In the genomic region with DNA sequence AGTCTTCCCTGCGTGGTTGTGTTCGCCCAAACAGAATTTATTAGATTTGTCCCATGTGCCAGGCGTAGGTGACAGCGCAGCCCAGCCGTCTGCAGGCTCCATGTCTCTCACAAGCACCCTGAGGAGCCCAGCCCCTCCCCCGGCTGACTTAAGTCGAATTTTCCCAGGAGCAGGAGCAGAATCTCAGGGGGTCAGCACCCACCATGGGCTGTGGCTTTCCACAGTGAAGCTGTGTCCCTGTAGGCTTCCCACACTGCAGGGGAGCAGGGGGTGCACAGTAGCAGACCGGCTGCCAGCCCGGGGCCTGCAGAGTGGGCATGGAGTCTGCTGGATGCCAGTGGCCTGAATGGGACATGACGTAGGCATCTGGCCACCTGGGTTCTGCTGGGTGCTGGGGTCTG, we compare ENCODE assay signal across 25 cellular contexts. TPM values are rescaled to one million over a fixed set of nuclear protein-coding genes. Genes with fewer than 3 reads are reported as not detected.
"Had no signal": no experiment of that assay in that cellular context is flagged by ENCODE, and none has a peak within 500 bp of the region (broad histone marks: within the 10 kb centered on the region; RNA-seq: fewer than 3 reads in every experiment).

No MANE protein-coding gene starts in this region.

- H3K9me3 ChIP-seq: left ventricle myocardium inferior, suprapubic skin, thyroid gland, uterus had no signal

- H3K4me3 Mint-ChIP-seq: endodermal cell; nephron; stimulated activated effector memory CD8-positive, alpha-beta T cell treated with anti-CD3 and anti-CD28 coated beads, Interleukin-12 subunit alpha, Interleukin-12 subunit beta, amount 100 ng/mL, for 72 hours; type B pancreatic cell had no signal

- H3K4me1 ChIP-seq: foreskin keratinocyte, parathyroid adenoma, suprapubic skin, thyroid gland had no signal

- H3K9me3 Mint-ChIP-seq: endodermal cell; naive B cell; nephron; stimulated activated effector memory CD8-positive, alpha-beta T cell treated with anti-CD3 and anti-CD28 coated beads, Interleukin-12 subunit alpha, Interleukin-12 subunit beta, amount 100 ng/mL, for 72 hours; type B pancreatic cell had no signal

- H3K36me3 ChIP-seq: left ventricle myocardium inferior, suprapubic skin, thyroid gland, uterus had no signal

- H3K36me3 Mint-ChIP-seq: type B pancreatic cell had no signal

- H3K27ac Mint-ChIP-seq: endodermal cell; naive B cell; nephron; stimulated activated effector memory CD8-positive, alpha-beta T cell treated with anti-CD3 and anti-CD28 coated beads, Interleukin-12 subunit alpha, Interleukin-12 subunit beta, amount 100 ng/mL, for 72 hours; type B pancreatic cell had no signal

- H3K27ac ChIP-seq: coronary artery, foreskin keratinocyte, hepatocyte, left ventricle myocardium inferior, parathyroid adenoma, suprapubic skin, thyroid gland, uterus had no signal

- H3K27me3 ChIP-seq: hepatocyte, thyroid gland, uterus had no signal

- H3K4me3 ChIP-seq: coronary artery, hepatocyte, left ventricle myocardium inferior, lung, suprapubic skin, thyroid gland, uterus had no signal

- H3K27me3 Mint-ChIP-seq: naive B cell had no signal

- DNase-seq: effector CD4-positive, alpha-beta T cell; endodermal cell; erythroblast; foreskin keratinocyte; kidney; left cardiac atrium; left ventricle myocardium inferior; mesenchymal stem cell; naive B cell; small intestine; stimulated activated CD4-positive, alpha-beta T cell treated with anti-CD3 and anti-CD28 coated beads, Interleukin-4, amount 100 ng/mL, for 1 hour; stimulated activated CD8-positive, alpha-beta memory T cell treated with anti-CD3 and anti-CD28 coated beads, Interleukin-4, amount 100 ng/mL, for 48 hours; stimulated activated naive CD8-positive, alpha-beta T cell treated with anti-CD3 and anti-CD28 coated beads, Interleukin-15, Interleukin-2, amounts not matched to agents 100 U/mL and 50 U/mL, for 24 hours; thyroid gland; uterus had no signal

- H3K4me2 ChIP-seq: hepatocyte had no signal

- H3K9ac ChIP-seq: parathyroid adenoma had no signal

RNA-seq across cellular contexts. Expression of gene PARVG, which starts 16.0 kb away (rescaled TPM):
- total RNA-seq: foreskin keratinocyte, pulmonary artery endothelial cell had no signal
- polyA plus RNA-seq: endothelial cell of umbilical vein, foreskin keratinocyte had no signal
